Comparison of ENCODE assay signal across 13 cellular contexts in genomic region chrY:7275751-7276150, GRCh38.
DNase-seq lines count a peak whose midpoint lies in the region; ATAC-seq and TF ChIP-seq lines count a peak whose summit lies in the region.
"Had no signal": no experiment of that assay in that cellular context is flagged by ENCODE, and none has a peak within 500 bp of the region (broad histone marks: within the 10 kb centered on the region; RNA-seq: fewer than 3 reads in every experiment).

No MANE protein-coding gene starts in this region.

- intact Hi-C loops in spleen (cut with DNase I; ENCODE audit: low total_unique reads): no loop called here

- no peaks in the 10 kb centered on the region for H3K9me3 Mint-ChIP-seq in activated naive CD4-positive, alpha-beta T cell treated with anti-CD3 and anti-CD28 coated beads, Interleukin-2, amount 50 U/mL, for 24 hours

- H3K27ac ChIP-seq in iPS-20b (ENCODE audit: low read length): no peak overlapping the region
- peak overlapping the region in 2 of 8 donors; percentile 89 to 90 for H3K27ac ChIP-seq in spleen

- H3K9me3 ChIP-seq in iPS-20b (ENCODE audit: insufficient read depth, low read depth, low read length) (no peaks in the 10 kb centered on the region), spleen (no peaks in the 10 kb centered on the region)
- H3K9me3 ChIP-seq: body of pancreas, thyroid gland had no signal

- H3K4me1 ChIP-seq in iPS-20b (ENCODE audit: insufficient read depth, low read length) (peaks cover 14% of the 10 kb centered on the region; the same call in 1 of the 2 replicates), spleen (peaks cover 0 to 72% (median 16%) of the 10 kb centered on the region in 6 donors)
- H3K4me1 ChIP-seq: thyroid gland had no signal

- peak overlapping the region; percentile 98 for H3K4me3 Mint-ChIP-seq in activated naive CD4-positive, alpha-beta T cell treated with anti-CD3 and anti-CD28 coated beads, Interleukin-2, amount 50 U/mL, for 24 hours

- no peak for TF ChIP-seq POLR2A in spleen (IDR thresholded peaks at IDR 0.05)

- TF ChIP-seq CTCF in AG04449 (IDR thresholded peaks at IDR 0.05; ENCODE audit: insufficient read depth, low read length, missing control alignments) (no peak), spleen (IDR thresholded peaks at IDR 0.05 in 8 of 11, conservative IDR thresholded peaks at IDR 0.05 in 3 of 11) (no peak)

- POLR2A ChIA-PET in AG04449 (lab: Yijun Ruan, JAX): interaction anchor here (0.6 kb wide), 1 partner anchor 590 kb away, joined by 3 read pairs; no protein-coding TSS in a partner anchor

- CTCF ChIA-PET in AG04449 (lab: Yijun Ruan, JAX): interaction anchor here (0.9 kb wide), 2 partner anchors 9 to 556 kb away, joined by 3 read pairs; no protein-coding TSS in a partner anchor

- H3K27ac Mint-ChIP-seq in activated naive CD4-positive, alpha-beta T cell treated with anti-CD3 and anti-CD28 coated beads, Interleukin-2, amount 50 U/mL, for 24 hours: peak overlapping the region; percentile 96

- H3K9ac ChIP-seq in iPS-20b (ENCODE audit: low read depth, low read length): no peak overlapping the region; the same call in 1 of the 2 replicates

- 0 to 29% (median 25%) methylated on average over 3 to 11 of the region's 11 CpGs; no CpG with 5 or more reads in 2 of the 5 donors for WGBS in spleen, 5 donors

- peaks cover 1% of the 10 kb centered on the region for H3K36me3 Mint-ChIP-seq in activated naive CD4-positive, alpha-beta T cell treated with anti-CD3 and anti-CD28 coated beads, Interleukin-2, amount 50 U/mL, for 24 hours

- ATAC-seq in GM18502 (IDR thresholded peaks at IDR 0.05; ENCODE audit: poor library complexity, unreplicated experiment): no peak
- ATAC-seq: body of pancreas, Panc1 had no signal

- peak overlapping the region; percentile 70 for H3K4me3 ChIP-seq in AG04449 (ENCODE audit: low read depth, low read length)
- H3K4me3 ChIP-seq in iPS-20b (ENCODE audit: low read length): peak overlapping the region; percentile 72
- peak overlapping the region in 2 of 8 donors; percentile 79 to 81 for H3K4me3 ChIP-seq in spleen
- H3K4me3 ChIP-seq: body of pancreas, thyroid gland had no signal

- no peaks in the 10 kb centered on the region for H3K27me3 Mint-ChIP-seq in activated naive CD4-positive, alpha-beta T cell treated with anti-CD3 and anti-CD28 coated beads, Interleukin-2, amount 50 U/mL, for 24 hours

- peaks cover 41% of the 10 kb centered on the region for H3K4me1 Mint-ChIP-seq in activated naive CD4-positive, alpha-beta T cell treated with anti-CD3 and anti-CD28 coated beads, Interleukin-2, amount 50 U/mL, for 24 hours

- DNase-seq in AG04449 (ENCODE audit: low read depth, low spot score): no peak
- peak; percentile 15 for DNase-seq in ELR (ENCODE audit: low read depth)
- no peak for DNase-seq in GM19238 (ENCODE audit: insufficient read length, low spot score)
- no peak for DNase-seq in NCI-H1694 (lab: John Stamatoyannopoulos, UW)
- DNase-seq in spleen: no peak
- DNase-seq: body of pancreas, head of caudate nucleus, NCI-H1436 treated with DMSO at 0.1 percent for 48 hours had no signal

- H3K27me3 ChIP-seq in iPS-20b (ENCODE audit: insufficient read depth, low read length): no peaks in the 10 kb centered on the region; the same call in 1 of the 2 replicates
- no peaks in the 10 kb centered on the region for H3K27me3 ChIP-seq in spleen (replicated peaks in 1 of 7)
- H3K27me3 ChIP-seq: body of pancreas, thyroid gland had no signal

- H3K36me3 ChIP-seq in iPS-20b (ENCODE audit: insufficient read depth, low read depth, low read length): no peaks in the 10 kb centered on the region
- no peaks in the 10 kb centered on the region for H3K36me3 ChIP-seq in spleen
- H3K36me3 ChIP-seq: thyroid gland had no signal
